ENCODE assay signal across 2 cellular contexts in genomic region chr1:170576980-170577379, GRCh38.
TF ChIP-seq lines count a peak whose summit lies in the region.

No MANE protein-coding gene starts in this region.

TF ChIP-seq in A549, 52 proteins besides CTCF, POLR2A, EP300 and RAD21 (continued from another document):
- TF ChIP-seq NPAS2 (CRISPR knock-in tag; IDR thresholded peaks at IDR 0.05; ENCODE audit: borderline replicate concordance) (no peak), MAFK (IDR thresholded peaks at IDR 0.05; ENCODE audit: partially characterized antibody) (peak; percentile 47), HEYL (CRISPR knock-in tag; IDR thresholded peaks at IDR 0.05) (no peak)

TF ChIP-seq in K562, 482 proteins besides CTCF, POLR2A, EP300 and RAD21 (continued from another document):
- no peak for TF ChIP-seq ZNF609 (CRISPR knock-in tag; IDR thresholded peaks at IDR 0.05; ENCODE audit: borderline replicate concordance)
- 0 out of 2 replicates have a peak, but pooled peaks have one; percentile 7 for TF ChIP-seq C11orf30 (IDR thresholded peaks at IDR 0.05; ENCODE audit: low read depth)
- TF ChIP-seq ELF4 (CRISPR knock-in tag; IDR thresholded peaks at IDR 0.05) = no peak
- TF ChIP-seq MAFG (tag; conservative IDR thresholded peaks at IDR 0.05) = 0 out of 2 replicates have a peak, but pooled peaks have one; percentile 5
